Comparison of ENCODE assay signal across 8 cellular contexts in the genomic region with DNA sequence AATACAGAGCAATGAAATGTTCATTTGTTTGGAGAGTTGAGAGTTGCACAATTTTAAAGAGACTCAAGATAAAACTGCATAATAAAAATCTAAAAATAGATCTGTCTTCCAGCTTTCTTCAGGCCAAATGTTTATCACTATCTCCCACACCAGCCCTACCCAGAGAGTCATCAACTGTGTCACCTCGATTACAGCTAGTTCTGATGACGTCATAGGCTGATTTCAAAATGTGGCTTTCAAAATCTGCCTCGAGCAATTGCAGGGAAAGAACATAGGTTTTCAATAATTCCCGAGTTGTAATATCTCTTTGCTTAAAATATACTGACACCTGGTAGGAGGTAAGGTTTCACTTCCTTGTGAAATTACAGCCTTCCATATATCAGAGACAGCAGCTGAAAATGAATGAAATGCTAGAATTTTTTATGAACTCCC.
DNase-seq lines count a peak whose midpoint lies in the region; ATAC-seq and TF ChIP-seq lines count a peak whose summit lies in the region.

No MANE protein-coding gene starts in this region.

- peaks cover 0 to 23% of the 10 kb centered on the region in 2 donors for H3K4me1 ChIP-seq in right atrium auricular region
- H3K4me1 ChIP-seq in stomach, result peaks cover 0 to 19% (median 6%) of the 10 kb centered on the region in 4 donors

- peaks cover 4% of the 10 kb centered on the region for H3K27me3 Mint-ChIP-seq in stimulated activated memory B cell treated with anti-CD40 and anti-IgM and Interleukin-4, amounts not matched to agents 10 μg/mL and 1 μg/mL and 100 μg/mL, for 72 hours
- peaks cover 1% of the 10 kb centered on the region for H3K27me3 Mint-ChIP-seq in endothelial cell (ENCODE audit: unreplicated experiment)

- no peaks in the 10 kb centered on the region for H3K36me3 Mint-ChIP-seq in stimulated activated memory B cell treated with anti-CD40 and anti-IgM and Interleukin-4, amounts not matched to agents 10 μg/mL and 1 μg/mL and 100 μg/mL, for 72 hours
- H3K36me3 Mint-ChIP-seq in endothelial cell (ENCODE audit: low read depth, unreplicated experiment), result no peaks in the 10 kb centered on the region

- no peak overlapping the region for H3K27ac Mint-ChIP-seq in stimulated activated memory B cell treated with anti-CD40 and anti-IgM and Interleukin-4, amounts not matched to agents 10 μg/mL and 1 μg/mL and 100 μg/mL, for 72 hours
- H3K27ac Mint-ChIP-seq in endothelial cell (ENCODE audit: unreplicated experiment), result no peak overlapping the region

- DNase-seq in HFF-Myc (ENCODE audit: extremely low read depth, low read depth), result peak; percentile 41
- DNase-seq in SK-N-MC (ENCODE audit: low read depth, low spot score), result peak; percentile 85
- peak; percentile 82 for DNase-seq in right atrium auricular region (ENCODE audit: low spot score)
- no peak for DNase-seq in stomach
- no peak for DNase-seq in activated CD4-positive, alpha-beta T cell treated with anti-CD3 and anti-CD28 coated beads for 1 hour
- DNase-seq in endothelial cell (ENCODE audit: low spot score), result no peak

- intact Hi-C loops in stomach (cut with DNase I; ENCODE audit: low total_unique reads), result no loop called here

- H3K4me3 Mint-ChIP-seq in stimulated activated memory B cell treated with anti-CD40 and anti-IgM and Interleukin-4, amounts not matched to agents 10 μg/mL and 1 μg/mL and 100 μg/mL, for 72 hours, result no peak overlapping the region
- no peak overlapping the region for H3K4me3 Mint-ChIP-seq in endothelial cell (ENCODE audit: unreplicated experiment)

- H3K27ac ChIP-seq in SK-N-MC, result peak overlapping the region; percentile 100
- H3K27ac ChIP-seq in right atrium auricular region, result peak overlapping the region; percentile 73 to 92
- peak overlapping the region in 4 of 5 donors; percentile 8 to 76 (median 68) for H3K27ac ChIP-seq in stomach

- H3K4me3 ChIP-seq in HFF-Myc (replicated peaks; ENCODE audit: low read depth, low read length) (no peak overlapping the region), SK-N-MC (peak overlapping the region; percentile 76), right atrium auricular region (no peak overlapping the region), stomach (no peak overlapping the region)

- TF ChIP-seq POLR2A in stomach (IDR thresholded peaks at IDR 0.05), result no peak

- 19 to 32% (median 28%) methylated on average over 4 of the region's 4 CpGs for WGBS in stomach, 5 donors

- H3K36me3 ChIP-seq in SK-N-MC (ENCODE audit: insufficient read depth, low read length) (no peaks in the 10 kb centered on the region), right atrium auricular region (no peaks in the 10 kb centered on the region), stomach (no peaks in the 10 kb centered on the region)

- peak overlapping the region; percentile 88 for H3K9ac ChIP-seq in SK-N-MC (ENCODE audit: insufficient read length)

- no peaks in the 10 kb centered on the region for H3K9me3 ChIP-seq in SK-N-MC (ENCODE audit: low read depth, low read length)
- H3K9me3 ChIP-seq in right atrium auricular region, result no peaks in the 10 kb centered on the region
- no peaks in the 10 kb centered on the region for H3K9me3 ChIP-seq in stomach

- no peaks in the 10 kb centered on the region for H3K9me3 Mint-ChIP-seq in stimulated activated memory B cell treated with anti-CD40 and anti-IgM and Interleukin-4, amounts not matched to agents 10 μg/mL and 1 μg/mL and 100 μg/mL, for 72 hours
- H3K9me3 Mint-ChIP-seq in endothelial cell (ENCODE audit: unreplicated experiment), result no peaks in the 10 kb centered on the region

- TF ChIP-seq CTCF in HFF-Myc (IDR thresholded peaks at IDR 0.05; ENCODE audit: low read depth, low read length, missing control alignments) (no peak), right atrium auricular region (IDR thresholded peaks at IDR 0.05) (no peak), stomach (IDR thresholded peaks at IDR 0.05) (no peak), endothelial cell (IDR thresholded peaks at IDR 0.05; ENCODE audit: unreplicated experiment) (no peak)

- no peak for TF ChIP-seq EP300 in stomach (IDR thresholded peaks at IDR 0.05)

- ATAC-seq in stimulated activated memory B cell treated with anti-CD40 and anti-IgM and Interleukin-4, amounts not matched to agents 10 μg/mL and 1 μg/mL and 100 μg/mL, for 72 hours, result no peak
- no peak for ATAC-seq in HG03342 (IDR thresholded peaks at IDR 0.05; ENCODE audit: unreplicated experiment)

- H3K4me1 Mint-ChIP-seq in stimulated activated memory B cell treated with anti-CD40 and anti-IgM and Interleukin-4, amounts not matched to agents 10 μg/mL and 1 μg/mL and 100 μg/mL, for 72 hours, result peaks cover 12% of the 10 kb centered on the region
- no peaks in the 10 kb centered on the region for H3K4me1 Mint-ChIP-seq in endothelial cell (ENCODE audit: unreplicated experiment)

- H3K27me3 ChIP-seq in right atrium auricular region, result no peaks in the 10 kb centered on the region
- no peaks in the 10 kb centered on the region for H3K27me3 ChIP-seq in stomach

Comparison
In these comparisons a context has a peak if more than half of its experiments do, and no peak if none do; other contexts are left out.
1. DNase-seq: peak in HFF-Myc (single experiment), SK-N-MC (single experiment) and right atrium auricular region (single experiment); none in stomach (single experiment), activated CD4-positive, alpha-beta T cell treated with anti-CD3 and anti-CD28 coated beads for 1 hour (single experiment) and endothelial cell (single experiment).
2. Peak in every context shown above with its lines, with median percentiles within 50 percentile points of each other: H3K27ac ChIP-seq.